Comparison of ENCODE assay signal across 22 cellular contexts in genomic region chr15:28310454-28310853, GRCh38. TPM values are rescaled to one million over a fixed set of nuclear protein-coding genes. Genes with fewer than 3 reads are reported as not detected.
"Had no signal": no experiment of that assay in that cellular context is flagged by ENCODE, and none has a peak within 500 bp of the region (broad histone marks: within the 10 kb centered on the region; RNA-seq: fewer than 3 reads in every experiment).

No MANE protein-coding gene starts in this region.

RNA-seq across cellular contexts. Expression of gene GOLGA6L24, which starts 47.4 kb away (rescaled TPM):
- total RNA-seq: activated B cell treated with CpG ODN at 0.5 μM for 24 hours; activated CD4-positive, alpha-beta memory T cell treated with anti-CD3 and anti-CD28 coated beads for 36 hours; activated CD4-positive, alpha-beta T cell treated with anti-CD3 and anti-CD28 coated beads, Interleukin-2, amount 10 ng/mL, durations not matched to agents 24 days and 14 days; activated CD8-positive, alpha-beta memory T cell treated with anti-CD3 and anti-CD28 coated beads for 36 hours; activated CD8-positive, alpha-beta T cell treated with anti-CD3 and anti-CD28 coated beads for 36 hours; activated naive CD4-positive, alpha-beta T cell treated with anti-CD3 and anti-CD28 coated beads for 36 hours; activated naive CD4-positive, alpha-beta T cell treated with anti-CD3 and anti-CD28 coated beads, Interleukin-2, amount 50 U/mL, for 72 hours; activated naive CD8-positive, alpha-beta T cell treated with anti-CD3 and anti-CD28 coated beads for 36 hours; activated T-cell treated with anti-CD3 and anti-CD28 coated beads, Interleukin-2, amount 50 U/mL, for 4 hours; activated T-cell treated with anti-CD3 and anti-CD28 coated beads, Interleukin-2, amount 50 U/mL, for 72 hours; activated T-helper 1 cell treated with anti-CD3 and anti-CD28 coated beads, Interleukin-12 subunit alpha, Interleukin-12 subunit beta, Interleukin-2, Interleukin-4 antibody, amounts not matched to agents 30 ng/mL and 10 ng/mL and 1 ng/mL, durations not matched to agents 14 hours and 24 hours and 36 hours; activated T-helper 17 cell treated with anti-CD3 and anti-CD28 coated beads, Interleukin-2, amount 50 U/mL, for 72 hours; adrenal gland; aorta; astrocyte; body of pancreas; breast epithelium; cardiac septum; T-cell; T-helper 1 cell treated with Interleukin-12 subunit alpha and Interleukin-12 subunit beta and Interleukin-4 antibody, amounts not matched to agents 30 ng/mL and 1 ng/mL, for 36 hours; T-helper 17 cell; T-helper 2 cell treated with Interferon-gamma antibody and Interleukin-4, amounts not matched to agents 100 ng/mL and 5 ng/mL, for 36 hours had no signal
- polyA plus RNA-seq: adrenal gland, aorta had no signal
